9 cellular contexts compared by ENCODE assay signal in genomic region chr5:378301-378891, GRCh38. TPM values are rescaled to one million over a fixed set of nuclear protein-coding genes. Genes with fewer than 3 reads are reported as not detected.
A peak's percentile ranks its signal among the peaks of the same experiment; 100 is the strongest.
DNase-seq lines count a peak whose midpoint lies in the region; ATAC-seq and TF ChIP-seq lines count a peak whose summit lies in the region.
"Had no signal": no experiment of that assay in that cellular context is flagged by ENCODE, and none has a peak within 500 bp of the region (broad histone marks: within the 10 kb centered on the region; RNA-seq: fewer than 3 reads in every experiment).

No MANE protein-coding gene starts in this region.

- no peak overlapping the region for H3K27ac Mint-ChIP-seq in T-helper 17 cell

- H3K9me3 ChIP-seq in T-helper 17 cell (ENCODE audit: control insufficient read depth, low read length, poor library complexity, severe bottlenecking) (no peaks in the 10 kb centered on the region), esophagus muscularis mucosa (peaks cover 0 to 16% (median 5%) of the 10 kb centered on the region in 4 donors), suprapubic skin (no peaks in the 10 kb centered on the region)

- H3K36me3 ChIP-seq in esophagus muscularis mucosa (no peaks in the 10 kb centered on the region), suprapubic skin (no peaks in the 10 kb centered on the region)

- intact Hi-C loops in left ventricle myocardium superior (cut with micrococcal nuclease) (no loop called here), left cardiac atrium (cut with DNase I) (no loop called here), esophagus muscularis mucosa (cut with DNase I) (no loop called here)

- TF ChIP-seq EP300 in esophagus muscularis mucosa (IDR thresholded peaks at IDR 0.05) = no peak
- no peak for TF ChIP-seq EP300 in suprapubic skin (IDR thresholded peaks at IDR 0.05)

- H3K27me3 ChIP-seq in esophagus muscularis mucosa (peaks cover 0 to 29% (median 5%) of the 10 kb centered on the region in 4 donors), suprapubic skin (peaks cover 23% of the 10 kb centered on the region)

- peaks cover 6% of the 10 kb centered on the region for H3K4me1 Mint-ChIP-seq in T-helper 17 cell

- no peak for TF ChIP-seq CTCF in esophagus muscularis mucosa (IDR thresholded peaks at IDR 0.05)
- no peak for TF ChIP-seq CTCF in suprapubic skin (IDR thresholded peaks at IDR 0.05)

- 74% methylated on average over 8 of the region's 8 CpGs for WGBS in esophagus muscularis mucosa
- 87% methylated on average over 8 of the region's 8 CpGs for WGBS in suprapubic skin

- DNase-seq in left ventricle myocardium superior (peak; percentile 6), left cardiac atrium (no peak), T-helper 17 cell (no peak), esophagus muscularis mucosa (ENCODE audit: extremely low spot score) (peak; percentile 84), suprapubic skin (ENCODE audit: low spot score in 2 of 2) (peak; percentile 7 to 20), NCI-H1417 treated with DMSO at 0.1 percent for 48 hours (lab: John Stamatoyannopoulos, UW) (no peak)
- DNase-seq: naive B cell had no signal

- peaks cover 15% of the 10 kb centered on the region for H3K27me3 Mint-ChIP-seq in T-helper 17 cell

- H3K27ac ChIP-seq in esophagus muscularis mucosa (replicated peaks in 1 of 4) (no peak overlapping the region), suprapubic skin (no peak overlapping the region)

- H3K4me3 ChIP-seq in esophagus muscularis mucosa (no peak overlapping the region), suprapubic skin (no peak overlapping the region)

- H3K4me1 ChIP-seq in esophagus muscularis mucosa (peaks cover 5 to 13% (median 11%) of the 10 kb centered on the region in 4 donors), suprapubic skin (peaks cover 12% of the 10 kb centered on the region)

- H3K4me3 Mint-ChIP-seq in T-helper 17 cell = no peak overlapping the region
- H3K4me3 Mint-ChIP-seq: naive B cell had no signal

- no peak for TF ChIP-seq POLR2A in esophagus muscularis mucosa (IDR thresholded peaks at IDR 0.05; ENCODE audit: low read depth)
- no peak for TF ChIP-seq POLR2A in suprapubic skin (IDR thresholded peaks at IDR 0.05)

- ATAC-seq in left ventricle myocardium superior = no peak
- no peak for ATAC-seq in left cardiac atrium
- peak; percentile 11 for ATAC-seq in T-helper 17 cell
- ATAC-seq in HG03442 (IDR thresholded peaks at IDR 0.05; ENCODE audit: unreplicated experiment) = no peak
- ATAC-seq in GM18861 (IDR thresholded peaks at IDR 0.05; ENCODE audit: unreplicated experiment) = no peak

- H3K36me3 Mint-ChIP-seq in T-helper 17 cell (ENCODE audit: low read depth) = no peaks in the 10 kb centered on the region

RNA-seq across cellular contexts. Expression of gene AHRR, which starts 56.9 kb away (rescaled TPM):
- total RNA-seq in left ventricle myocardium superior (2.1 TPM), left cardiac atrium (1 to 10 TPM; 1.9 to 3.8 TPM), T-helper 17 cell (1 to 10 TPM in 1 of 2 donors, under 1 TPM in 1; 0.80 to 4.4 TPM), esophagus muscularis mucosa (1 to 10 TPM in 2 of 4 donors, under 1 TPM in 2; 0.33 to 5.5 (median 0.86) TPM), suprapubic skin (10 to 100 TPM in 1 of 4 donors, 1 to 10 TPM in 3; 3.0 to 10.7 (median 4.2) TPM)

Comparison
In these comparisons a context has a peak if more than half of its experiments do, and no peak if none do; other contexts are left out.
1. DNase-seq: peak in left ventricle myocardium superior (single experiment), esophagus muscularis mucosa (single experiment) and suprapubic skin (2 of 2); none in left cardiac atrium (single experiment), T-helper 17 cell (0 of 3) and NCI-H1417 treated with DMSO at 0.1 percent for 48 hours (single experiment).